8 cellular contexts compared by ENCODE assay signal in genomic region chr7:150631866-150632864, GRCh38. TPM values are rescaled to one million over a fixed set of nuclear protein-coding genes. Genes with fewer than 3 reads are reported as not detected.
A peak's percentile ranks its signal among the peaks of the same experiment; 100 is the strongest.
DNase-seq lines count a peak whose midpoint lies in the region; ATAC-seq and FAIRE-seq lines count a peak whose summit lies in the region.

TSS of gene GIMAP6 (minus strand) at chr7:150632385. CDS start at chr7:150630142, 2,243 bp downstream.

- H3K4me1 ChIP-seq in rectal smooth muscle tissue (ENCODE audit: control insufficient read depth, insufficient read depth, low read length), result no peaks in the 10 kb centered on the region

- H3K27me3 ChIP-seq in rectal smooth muscle tissue (ENCODE audit: control insufficient read depth, insufficient read depth, low read length), result no peaks in the 10 kb centered on the region

- DNase-seq in GM18507 (ENCODE audit: extremely low spot score, insufficient read length, low read depth) (peak; percentile 39), HCEC 1CT (no peak), NCI-H524 (lab: John Stamatoyannopoulos, UW) (no peak), NCI-H2227 (lab: John Stamatoyannopoulos, UW; ENCODE audit: unreplicated experiment) (no peak)

- H3K9ac ChIP-seq in rectal smooth muscle tissue (ENCODE audit: low read length), result no peak within 1 kb of the TSS

- H3K36me3 ChIP-seq in rectal smooth muscle tissue (ENCODE audit: control insufficient read depth, insufficient read depth, low read length), result no peaks in the 10 kb centered on the region

- intact Hi-C loops in T-helper 2 cell treated with Interferon-gamma antibody and Interleukin-4, amounts not matched to agents 100 ng/mL and 5 ng/mL, for 36 hours (cut with micrococcal nuclease), result loop anchor here (1.0 to 5.0 kb wide), 8 partner anchors 37 to 179 kb away; partner anchors contain the start of genes GIMAP1, GIMAP4 and GIMAP7

- ATAC-seq in HG02938 (IDR thresholded peaks at IDR 0.05; ENCODE audit: unreplicated experiment), result peak; percentile 63

- peak; percentile 79 for FAIRE-seq in GM18507 (lab: Jason Lieb, UNC)

- peak within 1 kb of the TSS; percentile 42 for H3K27ac ChIP-seq in cingulate gyrus (ENCODE audit: low read depth, low read length)
- H3K27ac ChIP-seq in rectal smooth muscle tissue (ENCODE audit: low read depth, low read length), result peak within 1 kb of the TSS; percentile 38

- H3K4me3 ChIP-seq in rectal smooth muscle tissue (ENCODE audit: low read length), result peak within 1 kb of the TSS; percentile 55

RNA-seq across cellular contexts. Expression of gene GIMAP6, which starts in this region (rescaled TPM):
- 115 and 119 TPM in 2 replicates for total RNA-seq in T-helper 2 cell treated with Interferon-gamma antibody and Interleukin-4, amounts not matched to agents 100 ng/mL and 5 ng/mL, for 36 hours
